Comparison of ENCODE assay signal across 13 cellular contexts in genomic region chr10:4285121-4285520, GRCh38.
DNase-seq lines count a peak whose midpoint lies in the region; ATAC-seq, FAIRE-seq and TF ChIP-seq lines count a peak whose summit lies in the region.
"Had no signal": no experiment of that assay in that cellular context is flagged by ENCODE, and none has a peak within 500 bp of the region (broad histone marks: within the 10 kb centered on the region; RNA-seq: fewer than 3 reads in every experiment).

No MANE protein-coding gene starts in this region.

- no peak for FAIRE-seq in frontal cortex (lab: Jason Lieb, UNC)

- H3K9ac ChIP-seq in adipocyte (ENCODE audit: low read length): peak overlapping the region; percentile 86

- TF ChIP-seq POLR2A in heart left ventricle (IDR thresholded peaks at IDR 0.05) (no peak), prostate gland (IDR thresholded peaks at IDR 0.05) (no peak), vagina (IDR thresholded peaks at IDR 0.05) (no peak)

- H3K27ac ChIP-seq in heart left ventricle (peak overlapping the region in 8 of 12 donors; percentile 31 to 87 (median 71)), prostate gland (peak overlapping the region; percentile 29 to 54), vagina (peak overlapping the region; percentile 85)

- no peak overlapping the region for H3K4me3 ChIP-seq in heart left ventricle
- H3K4me3 ChIP-seq in adipocyte (ENCODE audit: low read length): no peak overlapping the region
- H3K4me3 ChIP-seq in prostate gland: no peak overlapping the region
- H3K4me3 ChIP-seq in vagina: no peak overlapping the region

- TF ChIP-seq CTCF in heart left ventricle (IDR thresholded peaks at IDR 0.05) (no peak), prostate gland (IDR thresholded peaks at IDR 0.05) (no peak), vagina (IDR thresholded peaks at IDR 0.05) (no peak), GM10248 (IDR thresholded peaks at IDR 0.05; ENCODE audit: control extremely low read depth, extremely low read depth, low read depth, missing control alignments) (no peak)

- no peaks in the 10 kb centered on the region for H3K9me3 ChIP-seq in heart left ventricle
- H3K9me3 ChIP-seq in adipocyte (ENCODE audit: control insufficient read depth, low read length): no peaks in the 10 kb centered on the region
- no peaks in the 10 kb centered on the region for H3K9me3 ChIP-seq in prostate gland
- H3K9me3 ChIP-seq in vagina: no peaks in the 10 kb centered on the region

- H3K27me3 ChIP-seq in heart left ventricle (no peaks in the 10 kb centered on the region), adipocyte (replicated peaks; ENCODE audit: control insufficient read depth, insufficient read depth, low read length) (no peaks in the 10 kb centered on the region), prostate gland (replicated peaks; ENCODE audit: insufficient read depth) (no peaks in the 10 kb centered on the region), vagina (no peaks in the 10 kb centered on the region)

- CTCF ChIA-PET in GM10248 (lab: Yijun Ruan, JAX): interaction anchor here (1.3 kb wide), 2 partner anchors 22 to 54 kb away, joined by 3 to 4 read pairs; no protein-coding TSS in a partner anchor

- WGBS in heart left ventricle, 4 donors: 91 to 97% (median 95%) methylated on average over 6 of the region's 6 CpGs
- WGBS in prostate gland: 90% methylated on average over 6 of the region's 6 CpGs

- intact Hi-C loops in heart left ventricle (cut with DNase I): loop anchor here in 1 of 10 donors (10.0 kb wide), 1 partner anchor 500 kb away; the partner anchor contains the start of gene KLF6
- intact Hi-C loops in left ventricle myocardium superior (cut with micrococcal nuclease): no loop called here
- intact Hi-C loops in prostate gland (cut with DNase I): no loop called here
- intact Hi-C loops in vagina (cut with DNase I): no loop called here

- H3K4me1 ChIP-seq in heart left ventricle (peaks cover 0 to 42% (median 13%) of the 10 kb centered on the region in 12 donors), adipocyte (ENCODE audit: control insufficient read depth, insufficient read depth, low read length) (peaks cover 50% of the 10 kb centered on the region), prostate gland (replicated peaks) (peaks cover under 1% of the 10 kb centered on the region), vagina (peaks cover 36% of the 10 kb centered on the region)

- DNase-seq in heart left ventricle (no peak), left ventricle myocardium superior (no peak), adipocyte (ENCODE audit: low read depth) (no peak), prostate gland (ENCODE audit: low spot score) (no peak), vagina (ENCODE audit: extremely low spot score in 2 of 2) (no peak), frontal cortex (ENCODE audit: low spot score in 2 of 2) (no peak), GM10248 (ENCODE audit: extremely low spot score) (no peak)
- DNase-seq: left cardiac atrium, natural killer cell, NCI-H1694 treated with DMSO at 0.1 percent for 48 hours, NCI-H69, T-helper 9 cell had no signal

- POLR2A ChIA-PET in GM10248 (lab: Yijun Ruan, JAX): no interaction called here

- no peak for ATAC-seq in heart left ventricle
- no peak for ATAC-seq in left ventricle myocardium superior
- no peak for ATAC-seq in GM21528 (IDR thresholded peaks at IDR 0.05; ENCODE audit: low FRiP score, unreplicated experiment)
- ATAC-seq: left cardiac atrium, natural killer cell had no signal

- no peaks in the 10 kb centered on the region for H3K36me3 ChIP-seq in heart left ventricle
- H3K36me3 ChIP-seq in adipocyte (ENCODE audit: control insufficient read depth, insufficient read depth, low read length, severe bottlenecking): no peaks in the 10 kb centered on the region
- no peaks in the 10 kb centered on the region for H3K36me3 ChIP-seq in prostate gland
- no peaks in the 10 kb centered on the region for H3K36me3 ChIP-seq in vagina
